ENCODE assay signal across 8 cellular contexts in genomic region chr7:26291699-26292538, GRCh38. TPM values are rescaled to one million over a fixed set of nuclear protein-coding genes. Genes with fewer than 3 reads are reported as not detected.
DNase-seq lines count a peak whose midpoint lies in the region; ATAC-seq, FAIRE-seq and TF ChIP-seq lines count a peak whose summit lies in the region.

SNX10 (plus strand) TSS chr7:26291862; CDS start chr7:26346443, 54,581 bp downstream.

- FAIRE-seq in K562 (lab: Jason Lieb, UNC) (peak; percentile 58), keratinocyte (lab: Jason Lieb, UNC) (peak; percentile 34)

- intact Hi-C loops in T-helper 2 cell treated with Interferon-gamma antibody and Interleukin-4, amounts not matched to agents 100 ng/mL and 5 ng/mL, for 36 hours (cut with micrococcal nuclease) = loop anchor here (1.0 to 10.0 kb wide), 6 partner anchors 13 to 436 kb away; no protein-coding TSS in a partner anchor
- intact Hi-C loops in K562 (cut with micrococcal nuclease) = loop anchor here (1.0 to 5.0 kb wide), 4 partner anchors 55 to 870 kb away; no protein-coding TSS in a partner anchor

- WGBS in K562 (ENCODE audit: insufficient coverage, low coverage, missing lambda C conversion rate) = under 1% methylated on average over 52 of the region's 74 CpGs

- H3K4me2 ChIP-seq in K562 (ENCODE audit: insufficient read depth, low read length) = peak within 1 kb of the TSS; percentile 84
- peak within 1 kb of the TSS; percentile 80 for H3K4me2 ChIP-seq in keratinocyte (ENCODE audit: control insufficient read depth, extremely low read depth, insufficient read depth, low read depth, low read length)

- H3K4me3 ChIP-seq in K562 (peak within 1 kb of the TSS; percentile 85), keratinocyte (ENCODE audit: control insufficient read depth in 2 of 3, extremely low read depth in 1 of 3, insufficient read depth in 2 of 3, low read depth in 1 of 3, low read length in 3 of 3) (peak within 1 kb of the TSS; percentile 48 to 70 (median 70))

- peak; percentile 44 for TF ChIP-seq POLR2A in GM10847 (IDR thresholded peaks at IDR 0.05; ENCODE audit: extremely low read depth, insufficient read length)
- peak; percentile 61; the same call in 1 of the 2 replicates for TF ChIP-seq POLR2A in K562 (conservative IDR thresholded peaks at IDR 0.05)

- 0 out of 3 replicates have a peak, but pooled peaks cover 2% of the 10 kb centered on the region for H3K36me3 ChIP-seq in K562 (ENCODE audit: control insufficient read depth, insufficient read depth, low read length)
- no peaks in the 10 kb centered on the region for H3K36me3 ChIP-seq in keratinocyte (ENCODE audit: control insufficient read depth in 2 of 2, extremely low read depth in 1 of 2, insufficient read depth in 2 of 2, low read length in 2 of 2)

- in situ Hi-C loops in K562 (cut with MboI) = loop anchor here (5.0 kb wide), 1 partner anchor 200 kb away; no protein-coding TSS in a partner anchor

- peak within 1 kb of the TSS; percentile 71 for H3K27ac ChIP-seq in K562 (ENCODE audit: extremely low read depth, low read depth, low read length)
- H3K27ac ChIP-seq in keratinocyte (ENCODE audit: control insufficient read depth, insufficient read depth, low read length) = no peak within 1 kb of the TSS

- peak; percentile 50 to 86 (median 79) for TF ChIP-seq CTCF in K562 (IDR thresholded peaks at IDR 0.05 in 2 of 3, conservative IDR thresholded peaks at IDR 0.05 in 1 of 3; ENCODE audit: insufficient read depth in 2 of 3, low read depth in 1 of 3, low read length in 3 of 3)
- TF ChIP-seq CTCF in keratinocyte (optimal IDR thresholded peaks at IDR 0.05 in 1 of 3, IDR thresholded peaks at IDR 0.05 in 1 of 3, conservative IDR thresholded peaks at IDR 0.05 in 1 of 3; ENCODE audit: extremely low read depth in 1 of 3, insufficient read depth in 2 of 3, low read length in 3 of 3) = peak in 2 of 3 experiments; percentile 39 to 78

- H3K79me2 ChIP-seq in K562 (ENCODE audit: control insufficient read depth, insufficient read depth, low read length) (no peaks in the 10 kb centered on the region; the same call in 2 of the 3 replicates), keratinocyte (ENCODE audit: control insufficient read depth, insufficient read depth, low read length) (no peaks in the 10 kb centered on the region)

- no TSS peak for BruUV-seq in K562 (replicated peaks; lab: Mats Ljungman, UMichigan)

- H3K27me3 ChIP-seq in K562 (ENCODE audit: control insufficient read depth in 2 of 2, insufficient read depth in 2 of 2, low read length in 2 of 2) (no peaks in the 10 kb centered on the region), keratinocyte (ENCODE audit: control insufficient read depth, extremely low read depth, insufficient read depth, low read length) (no peaks in the 10 kb centered on the region)

- H4K20me1 ChIP-seq in K562 (replicated peaks; ENCODE audit: control insufficient read depth, insufficient read depth, low read length) (no peaks in the 10 kb centered on the region), keratinocyte (ENCODE audit: control insufficient read depth, extremely low read depth, insufficient read depth, low read length) (no peaks in the 10 kb centered on the region)

- H3K9ac ChIP-seq in K562 (ENCODE audit: insufficient read depth in 1 of 2, low read depth in 2 of 2, low read length in 2 of 2) (peak within 1 kb of the TSS; percentile 71 to 94), keratinocyte (ENCODE audit: control insufficient read depth, extremely low read depth, insufficient read depth, low read length) (peak within 1 kb of the TSS; percentile 65)

- dilution Hi-C loops in keratinocyte (cut with MboI; ENCODE audit: extremely low pct_ligation_motif_present, low sequenced_read_pairs) = no loop called here

- TF ChIP-seq RAD21 in K562 (CRISPR knock-in tag; conservative IDR thresholded peaks at IDR 0.05 in 1 of 2, IDR thresholded peaks at IDR 0.05 in 1 of 2) = peak; percentile 61 to 76

- H2AFZ ChIP-seq in K562 (ENCODE audit: low read depth, low read length) (peak within 1 kb of the TSS; percentile 95), keratinocyte (ENCODE audit: control insufficient read depth, low read length) (peak within 1 kb of the TSS; percentile 90)

- CTCF ChIA-PET in K562 (lab: Yijun Ruan, JAX; ENCODE audit: low intra/inter-chr PET ratio) = interaction anchor here (2.5 kb wide), 1 partner anchor 74 kb away, joined by 10 read pairs; no protein-coding TSS in a partner anchor

- H3K9me1 ChIP-seq in K562 (ENCODE audit: control insufficient read depth, insufficient read depth, low read length) (no peaks in the 10 kb centered on the region), keratinocyte (ENCODE audit: control insufficient read depth, extremely low read depth, insufficient read depth, low read length) (no peaks in the 10 kb centered on the region)

- ATAC-seq in HG02571 (IDR thresholded peaks at IDR 0.05; ENCODE audit: unreplicated experiment) = peak; percentile 64
- peak; percentile 98 for ATAC-seq in K562

- H3K9me3 ChIP-seq in K562 (replicated peaks; ENCODE audit: control insufficient read depth, insufficient read depth, low read depth, low read length) (no peaks in the 10 kb centered on the region), keratinocyte (ENCODE audit: control insufficient read depth, low read depth, low read length) (no peaks in the 10 kb centered on the region)

- POLR2A ChIA-PET in K562 (lab: Yijun Ruan, JAX) = interaction anchor here (0.6 to 1.7 kb wide), 7 partner anchors 12 to 140 kb away, joined by 3 to 7 read pairs (median 4); partner anchors contain the start of genes HNRNPA2B1 and NFE2L3

- H3K4me1 ChIP-seq in K562 (replicated peaks in 1 of 2; ENCODE audit: control insufficient read depth in 2 of 2, insufficient read depth in 2 of 2, low read length in 2 of 2) (peaks cover 11 to 19% of the 10 kb centered on the region in 2 experiments), keratinocyte (ENCODE audit: control insufficient read depth, extremely low read depth, insufficient read depth, low read length) (peaks cover 3% of the 10 kb centered on the region)

- DNase-seq in NCI-H1048 (lab: John Stamatoyannopoulos, UW) (peak; percentile 15), K562 (ENCODE audit: extremely low read depth in 1 of 4, low spot score in 3 of 4) (peak; percentile 73 to 89 (median 78)), keratinocyte (ENCODE audit: low read depth, low spot score) (no peak), NCI-H2029 (lab: John Stamatoyannopoulos, UW) (no peak)
- peak; percentile 80 for DNase-seq in stimulated activated CD4-positive, alpha-beta T cell treated with anti-CD3 and anti-CD28 coated beads, Interleukin-15, amount 100 ng/mL, for 24 hours

- TF ChIP-seq EP300 in K562 (IDR thresholded peaks at IDR 0.05; ENCODE audit: low read length) = no peak

RNA-seq across cellular contexts. Expression of gene SNX10, which starts in this region (rescaled TPM):
- 52.9 and 56.2 TPM in 2 replicates for total RNA-seq in T-helper 2 cell treated with Interferon-gamma antibody and Interleukin-4, amounts not matched to agents 100 ng/mL and 5 ng/mL, for 36 hours
- total RNA-seq in K562 (2011; cell fraction: chromatin; rRNA removed; ENCODE audit: low replicate concordance) = 0.83 and 2.2 TPM in 2 replicates
- 0.33 and 0.66 TPM in 2 replicates for total RNA-seq in K562 (2011; cell fraction: nucleolus; rRNA removed)
- total RNA-seq in K562 (2011; cell fraction: nucleoplasm; rRNA removed) = 1.5 TPM in 2 replicates
- 6.2 and 7.9 TPM in 2 replicates for total RNA-seq in K562 (2014; rRNA removed)
- total RNA-seq in K562 (2014; rRNA removed; fragmentation: Illumina TruSeq; extraction: Trizol) = 14.8 and 19.0 TPM in 2 replicates
- total RNA-seq in K562 (2015; rRNA removed; fragmentation: Illumina TruSeq; extraction: Trizol) = 13.8 and 16.5 TPM in 2 replicates
- 11.8 and 12.1 TPM in 2 replicates for total RNA-seq in K562 (2021)
- polyA plus RNA-seq in K562 (2011; rRNA removed) = 9.4 TPM in 2 replicates
- 1.3 and 3.9 TPM in 2 replicates for polyA plus RNA-seq in K562 (2011; cell fraction: cytosol; rRNA removed)
- polyA plus RNA-seq in K562 (2011; cell fraction: nucleus; rRNA removed) = 1.3 and 3.7 TPM in 2 replicates
- polyA plus RNA-seq in K562 (2012) = 12.4 and 18.8 TPM in 2 replicates
- 9.8 and 11.5 TPM in 2 replicates for polyA plus RNA-seq in K562 (2014; fragmentation: Illumina TruSeq; extraction: Trizol)
- polyA plus RNA-seq in K562 (2014; fragmentation: Nextera tagmentation; extraction: Ambion mirVana) = 10 to 100 TPM; 10.9 to 12.4 TPM
- 6.9 and 7.3 TPM in 2 replicates for polyA plus RNA-seq in K562 (2014; rRNA removed)
- 7.5 and 8.5 TPM in 2 replicates for polyA minus RNA-seq in K562 (2011; rRNA and poly(A)+ RNA removed)
- polyA minus RNA-seq in K562 (2011; cell fraction: cytosol; rRNA and poly(A)+ RNA removed) = 2.4 and 2.9 TPM in 2 replicates
- polyA minus RNA-seq in K562 (2011; cell fraction: nucleus; rRNA and poly(A)+ RNA removed) = 1.1 and 2.6 TPM in 2 replicates
- 5.6 to 7.6 TPM (median 7.0 TPM) in 3 replicates for polyA plus RNA-seq in keratinocyte
- 1.4 TPM for polyA plus RNA-seq in keratinocyte (2011; ENCODE audit: low read depth)
- 6.7 and 11.1 TPM in 2 replicates for polyA plus RNA-seq in keratinocyte (2011; cell fraction: cytosol; rRNA removed)
- 3.5 and 4.5 TPM in 2 replicates for polyA plus RNA-seq in keratinocyte (2011; cell fraction: nucleus; rRNA removed)
- 1.5 and 5.2 TPM in 2 replicates for polyA plus RNA-seq in keratinocyte (2012; ENCODE audit: low replicate concordance)
- polyA minus RNA-seq in keratinocyte = 0.98 to 5.9 TPM (median 2.1 TPM) in 3 replicates
- polyA minus RNA-seq in keratinocyte (2011; cell fraction: cytosol; rRNA and poly(A)+ RNA removed) = 10.0 TPM
- polyA minus RNA-seq in keratinocyte (2011; cell fraction: nucleus; rRNA and poly(A)+ RNA removed) = 0.63 and 4.5 TPM in 2 replicates

Comparison
In these comparisons a context has a peak if more than half of its experiments do, and no peak if none do; other contexts are left out.
1. DNase-seq: peak in NCI-H1048 (single experiment), K562 (4 of 4) and stimulated activated CD4-positive, alpha-beta T cell treated with anti-CD3 and anti-CD28 coated beads, Interleukin-15, amount 100 ng/mL, for 24 hours (single experiment); none in keratinocyte (single experiment) and NCI-H2029 (single experiment).